In the genomic region with DNA sequence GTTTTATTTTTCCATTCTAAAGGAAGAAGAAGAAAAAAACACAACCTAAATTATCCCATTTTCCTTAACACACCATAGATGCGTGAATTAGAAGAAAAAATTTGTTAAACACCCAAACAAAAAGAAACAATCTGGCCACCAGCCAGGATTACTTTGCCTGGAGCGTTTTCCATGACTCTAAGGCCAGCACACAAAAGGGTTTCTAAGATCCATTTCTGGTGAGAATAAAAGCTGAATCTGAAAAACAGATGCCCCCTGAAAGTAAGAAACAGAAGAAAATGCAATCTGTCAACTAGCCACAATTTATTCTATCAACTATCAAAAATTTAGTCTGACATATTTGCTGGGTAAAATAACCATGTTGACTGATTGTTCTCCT, we compare ENCODE assay signal across 13 cellular contexts.
DNase-seq lines count a peak whose midpoint lies in the region; TF ChIP-seq lines count a peak whose summit lies in the region.
"Had no signal": no experiment of that assay in that cellular context is flagged by ENCODE, and none has a peak within 500 bp of the region (broad histone marks: within the 10 kb centered on the region; RNA-seq: fewer than 3 reads in every experiment).

No MANE protein-coding gene starts in this region.

- H2AFZ ChIP-seq in smooth muscle cell (ENCODE audit: low read depth): no peak overlapping the region

- H3K4me2 ChIP-seq in smooth muscle cell: no peak overlapping the region
- H3K4me2 ChIP-seq: BLaER1 treated with 17β-estradiol and CSF1 and Interleukin-3, amounts not matched to agents 10 nM and 100 nM had no signal

- no peaks in the 10 kb centered on the region for H3K4me1 ChIP-seq in adipocyte (ENCODE audit: control insufficient read depth, insufficient read depth, low read length)
- peaks cover 3% of the 10 kb centered on the region for H3K4me1 ChIP-seq in smooth muscle cell (ENCODE audit: low read depth)
- H3K4me1 ChIP-seq: BLaER1 treated with 17β-estradiol and CSF1 and Interleukin-3, amounts not matched to agents 10 nM and 100 nM had no signal

- H3K9ac ChIP-seq in adipocyte (ENCODE audit: low read length) (no peak overlapping the region), smooth muscle cell (ENCODE audit: low read depth) (no peak overlapping the region)
- H3K9ac ChIP-seq: BLaER1 treated with 17β-estradiol and CSF1 and Interleukin-3, amounts not matched to agents 10 nM and 100 nM had no signal

- DNase-seq in Caki2 (ENCODE audit: low read depth): peak; percentile 28
- peak; percentile 52 for DNase-seq in NCI-H1105 (lab: John Stamatoyannopoulos, UW)
- DNase-seq in adipocyte (ENCODE audit: low read depth): peak; percentile 78
- peak; percentile 10 for DNase-seq in globus pallidus (ENCODE audit: low spot score)
- no peak for DNase-seq in erythroblast (lab: John Stamatoyannopoulos, UW)
- DNase-seq in smooth muscle cell (lab: John Stamatoyannopoulos, UW; ENCODE audit: unreplicated experiment): no peak
- DNase-seq in HUDEP-2 (lab: John Stamatoyannopoulos, UW; ENCODE audit: unreplicated experiment in 76 of 76): no peak
- DNase-seq in central memory CD4-positive, alpha-beta T cell: no peak
- DNase-seq: activated naive CD4-positive, alpha-beta T cell treated with anti-CD3 and anti-CD28 coated beads, Interleukin-2, amount 50 U/mL, for 16 hours; NCI-H1694 treated with DMSO at 0.1 percent for 48 hours; right cardiac atrium had no signal

- no peaks in the 10 kb centered on the region for H3K36me3 ChIP-seq in adipocyte (ENCODE audit: control insufficient read depth, insufficient read depth, low read length, severe bottlenecking)
- no peaks in the 10 kb centered on the region for H3K36me3 ChIP-seq in smooth muscle cell (ENCODE audit: low read depth)
- H3K36me3 ChIP-seq: BLaER1 treated with 17β-estradiol and CSF1 and Interleukin-3, amounts not matched to agents 10 nM and 100 nM had no signal

- TF ChIP-seq POLR2A in erythroblast (IDR thresholded peaks at IDR 0.05; ENCODE audit: low read length): no peak

- H3K79me2 ChIP-seq in smooth muscle cell (ENCODE audit: low read depth): no peaks in the 10 kb centered on the region

- no peak for TF ChIP-seq CTCF in smooth muscle cell (IDR thresholded peaks at IDR 0.05; ENCODE audit: borderline replicate concordance, insufficient read depth, poor library complexity, severe bottlenecking)

- in situ Hi-C loops in Caki2 (cut with HindIII; ENCODE audit: low pct_unique_long_range_greater_than_20kb, low sequenced_read_pairs): no loop called here

- no peak overlapping the region for H3K4me3 ChIP-seq in adipocyte (ENCODE audit: low read length)
- H3K4me3 ChIP-seq in smooth muscle cell: no peak overlapping the region
- H3K4me3 ChIP-seq: BLaER1 treated with 17β-estradiol and CSF1 and Interleukin-3, amounts not matched to agents 10 nM and 100 nM had no signal

- WGBS in smooth muscle cell (ENCODE audit: low lambda C conversion rate): 67% methylated on average over 2 of the region's 2 CpGs

- no peaks in the 10 kb centered on the region for H3F3A ChIP-seq in smooth muscle cell (ENCODE audit: low read depth)

- H3K27ac ChIP-seq in smooth muscle cell (ENCODE audit: low read depth): no peak overlapping the region
- H3K27ac ChIP-seq: BLaER1 treated with 17β-estradiol and CSF1 and Interleukin-3, amounts not matched to agents 10 nM and 100 nM; epithelial cell of prostate had no signal

- no peaks in the 10 kb centered on the region for H4K20me1 ChIP-seq in smooth muscle cell (ENCODE audit: low read depth)
- H4K20me1 ChIP-seq: BLaER1 treated with 17β-estradiol and CSF1 and Interleukin-3, amounts not matched to agents 10 nM and 100 nM had no signal

- H3K9me3 ChIP-seq in adipocyte (ENCODE audit: control insufficient read depth, low read length) (peaks cover 5% of the 10 kb centered on the region), smooth muscle cell (replicated peaks; ENCODE audit: low read depth) (no peaks in the 10 kb centered on the region)

- H3K27me3 ChIP-seq in adipocyte (replicated peaks; ENCODE audit: control insufficient read depth, insufficient read depth, low read length) (no peaks in the 10 kb centered on the region), smooth muscle cell (ENCODE audit: low read depth) (no peaks in the 10 kb centered on the region)
- H3K27me3 ChIP-seq: BLaER1 treated with 17β-estradiol and CSF1 and Interleukin-3, amounts not matched to agents 10 nM and 100 nM had no signal

Comparison
In these comparisons a context has a peak if more than half of its experiments do, and no peak if none do; other contexts are left out.
1. DNase-seq: peak in Caki2 (single experiment), NCI-H1105 (single experiment), adipocyte (single experiment) and globus pallidus (single experiment); none in erythroblast (0 of 2), smooth muscle cell (single experiment), HUDEP-2 (0 of 76) and central memory CD4-positive, alpha-beta T cell (single experiment).